Comparison of ENCODE assay signal across 8 cellular contexts in genomic region chr2:216023055-216023648, GRCh38. TPM values are rescaled to one million over a fixed set of nuclear protein-coding genes. Genes with fewer than 3 reads are reported as not detected.
DNase-seq lines count a peak whose midpoint lies in the region; ATAC-seq, FAIRE-seq and TF ChIP-seq lines count a peak whose summit lies in the region.

No MANE protein-coding gene starts in this region.

- H3K4me1 ChIP-seq in RWPE2 (ENCODE audit: insufficient read depth, poor library complexity, severe bottlenecking) = no peaks in the 10 kb centered on the region
- no peaks in the 10 kb centered on the region for H3K4me1 ChIP-seq in kidney (ENCODE audit: control insufficient read depth in 1 of 2, insufficient read depth in 1 of 2, low read depth in 1 of 2, low read length in 2 of 2)

- no peaks in the 10 kb centered on the region for H3K36me3 ChIP-seq in RWPE2 (ENCODE audit: low read depth)
- no peaks in the 10 kb centered on the region for H3K36me3 ChIP-seq in kidney (ENCODE audit: control insufficient read depth in 1 of 2, insufficient read depth in 2 of 2, low read length in 2 of 2)

- H3K27me3 ChIP-seq in HL-60 (ENCODE audit: insufficient read depth, poor library complexity, severe bottlenecking) = peaks cover 2% of the 10 kb centered on the region
- H3K27me3 ChIP-seq in RWPE2 (ENCODE audit: insufficient read depth, poor library complexity, severe bottlenecking) = no peaks in the 10 kb centered on the region

- in situ Hi-C loops in astrocyte of the cerebellum (cut with HindIII; ENCODE audit: low sequenced_read_pairs) = no loop called here

- TF ChIP-seq CTCF in HL-60 (IDR thresholded peaks at IDR 0.05; ENCODE audit: insufficient read depth, low read length) (peak; percentile 70), RWPE2 (IDR thresholded peaks at IDR 0.05; ENCODE audit: poor library complexity, severe bottlenecking) (peak; percentile 88), astrocyte of the cerebellum (IDR thresholded peaks at IDR 0.05; ENCODE audit: low read depth, low read length, missing control alignments) (peak; percentile 69), kidney (IDR thresholded peaks at IDR 0.05; ENCODE audit: borderline replicate concordance, extremely low read depth, insufficient read depth) (peak; percentile 31)

- H3K9me3 ChIP-seq in RWPE2 (ENCODE audit: severe bottlenecking) = no peaks in the 10 kb centered on the region
- H3K9me3 ChIP-seq in kidney (ENCODE audit: control insufficient read depth in 1 of 2, low read length in 2 of 2) = no peaks in the 10 kb centered on the region

- peak; percentile 55 for DNase-seq in NCI-H510A treated with DMSO at 0.1 percent for 48 hours (lab: John Stamatoyannopoulos, UW)
- no peak for DNase-seq in NCI-H510A (lab: John Stamatoyannopoulos, UW)
- DNase-seq in HL-60 (ENCODE audit: low read depth in 1 of 2, low spot score in 1 of 2) = peak; percentile 1 to 32
- no peak for DNase-seq in RWPE2 (ENCODE audit: low spot score)
- DNase-seq in astrocyte of the cerebellum (ENCODE audit: low read depth) = peak; percentile 54
- no peak for DNase-seq in kidney
- peak; percentile 62 for DNase-seq in stimulated activated naive CD8-positive, alpha-beta T cell treated with anti-CD3 and anti-CD28 coated beads, Interleukin-15, Interleukin-2, amounts not matched to agents 100 U/mL and 50 U/mL, for 24 hours

- H3K27ac ChIP-seq in HL-60 (replicated peaks) (no peak overlapping the region), RWPE2 (ENCODE audit: poor library complexity, severe bottlenecking) (no peak overlapping the region), kidney (ENCODE audit: low read depth in 2 of 2, low read length in 2 of 2) (no peak overlapping the region)

- H3K4me3 ChIP-seq in HL-60 (replicated peaks; ENCODE audit: insufficient read depth, low read length) (no peak overlapping the region), RWPE2 (ENCODE audit: severe bottlenecking) (no peak overlapping the region), astrocyte of the cerebellum (ENCODE audit: low read depth, low read length) (no peak overlapping the region), kidney (ENCODE audit: low read length in 2 of 2) (no peak overlapping the region)

- no peak overlapping the region for H3K9ac ChIP-seq in kidney (ENCODE audit: low read length in 2 of 2)

- ATAC-seq in GM21526 (IDR thresholded peaks at IDR 0.05; ENCODE audit: low FRiP score, unreplicated experiment) = peak; percentile 64
- peak; percentile 81 for ATAC-seq in RWPE2 (ENCODE audit: low read depth)
- peak; percentile 88 for ATAC-seq in stimulated activated naive CD8-positive, alpha-beta T cell treated with anti-CD3 and anti-CD28 coated beads, Interleukin-15, Interleukin-2, amounts not matched to agents 100 U/mL and 50 U/mL, for 24 hours

- no peak for FAIRE-seq in kidney (lab: Jason Lieb, UNC)

- intact Hi-C loops in kidney (cut with DNase I) = no loop called here

RNA-seq across cellular contexts. Expression of gene MREG, which starts 9.8 kb away (rescaled TPM):
- 16.7 TPM for total RNA-seq in kidney
- 3.6 TPM for polyA plus RNA-seq in kidney (ENCODE audit: insufficient read depth, low read depth, low replicate concordance)

RNA-seq across cellular contexts. Expression of gene PECR, which starts 58.5 kb away (rescaled TPM):
- total RNA-seq in kidney = 28.4 TPM
- 36.0 TPM for polyA plus RNA-seq in kidney (ENCODE audit: insufficient read depth, low read depth, low replicate concordance)

RNA-seq across cellular contexts. Expression of gene TMEM169, which starts 58.6 kb away (rescaled TPM):
- 4.6 TPM for total RNA-seq in kidney
- 1.6 TPM for polyA plus RNA-seq in kidney (ENCODE audit: insufficient read depth, low read depth, low replicate concordance)

Comparison
In these comparisons a context has a peak if more than half of its experiments do, and no peak if none do; other contexts are left out.
1. DNase-seq: peak in NCI-H510A treated with DMSO at 0.1 percent for 48 hours (single experiment), HL-60 (2 of 2), astrocyte of the cerebellum (single experiment) and stimulated activated naive CD8-positive, alpha-beta T cell treated with anti-CD3 and anti-CD28 coated beads, Interleukin-15, Interleukin-2, amounts not matched to agents 100 U/mL and 50 U/mL, for 24 hours (single experiment); none in NCI-H510A (single experiment), RWPE2 (single experiment) and kidney (single experiment).
2. CTCF ChIP-seq: peak in every context shown above with its lines; median percentile 88 in RWPE2; 70 in HL-60; 69 in astrocyte of the cerebellum; 31 in kidney.
3. Peak in every context shown above with its lines, with median percentiles within 50 percentile points of each other: ATAC-seq.